21 cellular contexts compared by ENCODE assay signal in genomic region chr17:68719431-68719830, GRCh38.
"Had no signal": no experiment of that assay in that cellular context is flagged by ENCODE, and none has a peak within 500 bp of the region (broad histone marks: within the 10 kb centered on the region; RNA-seq: fewer than 3 reads in every experiment).

No MANE protein-coding gene starts in this region.

- ATAC-seq: activated CD8-positive, alpha-beta T cell treated with anti-CD3 and anti-CD28 coated beads for 36 hours; activated naive CD4-positive, alpha-beta T cell treated with anti-CD3 and anti-CD28 coated beads, Interleukin-2, amount 50 U/mL, for 72 hours; activated T-cell treated with anti-CD3 and anti-CD28 coated beads, Interleukin-2, amount 50 U/mL, for 4 hours; effector memory CD8-positive, alpha-beta T cell; foreskin keratinocyte; left ventricle myocardium superior; naive thymus-derived CD8-positive, alpha-beta T cell; T-helper 17 cell; WTC11 had no signal

- H3K36me3 ChIP-seq: brain microvascular endothelial cell, suprapubic skin had no signal

- H3K27ac ChIP-seq: brain microvascular endothelial cell, foreskin keratinocyte, suprapubic skin had no signal

- H3K4me3 ChIP-seq: skin epidermis, suprapubic skin had no signal

- H3K4me1 ChIP-seq: foreskin keratinocyte, suprapubic skin had no signal

- H3K27me3 ChIP-seq: brain microvascular endothelial cell, foreskin keratinocyte, suprapubic skin had no signal

- H3K9me3 ChIP-seq: suprapubic skin had no signal

- DNase-seq: activated CD4-positive, alpha-beta T cell treated with anti-CD3 and anti-CD28 coated beads for 48 hours; activated CD8-positive, alpha-beta T cell treated with anti-CD3 and anti-CD28 coated beads for 36 hours; activated effector memory CD4-positive, alpha-beta T cell treated with Interleukin-2 at 50 U/mL for 16 hours; activated T-cell treated with anti-CD3 and anti-CD28 coated beads, Interleukin-2, amount 50 U/mL, for 4 hours; amygdala; brain microvascular endothelial cell; dermis blood vessel endothelial cell; effector memory CD8-positive, alpha-beta T cell; erythroblast; foreskin keratinocyte; kidney glomerular epithelial cell; left ventricle myocardium superior; naive thymus-derived CD8-positive, alpha-beta T cell; retina; stimulated activated CD4-positive, alpha-beta T cell treated with anti-CD3 and anti-CD28 coated beads, Interleukin-4, amount 100 ng/mL, for 24 hours; stimulated activated naive CD4-positive, alpha-beta T cell treated with Interleukin-2 at 50 U/mL for 16 hours; T-helper 17 cell had no signal
